15 cellular contexts compared by ENCODE assay signal in genomic region chr2:178629463-178629862, GRCh38.
DNase-seq lines count a peak whose midpoint lies in the region; ATAC-seq and TF ChIP-seq lines count a peak whose summit lies in the region.
"Had no signal": no experiment of that assay in that cellular context is flagged by ENCODE, and none has a peak within 500 bp of the region (broad histone marks: within the 10 kb centered on the region; RNA-seq: fewer than 3 reads in every experiment).

No MANE protein-coding gene starts in this region.

- H3K36me3 Mint-ChIP-seq in GM23338 (ENCODE audit: low read depth): no peaks in the 10 kb centered on the region
- H3K36me3 Mint-ChIP-seq in activated CD8-positive, alpha-beta memory T cell treated with anti-CD3 and anti-CD28 coated beads, Interleukin-2, amount 10 ng/mL, durations not matched to agents 7 days and 5 days: peaks cover 1% of the 10 kb centered on the region

- H3K4me3 Mint-ChIP-seq in GM23338: no peak overlapping the region
- no peak overlapping the region for H3K4me3 Mint-ChIP-seq in activated CD8-positive, alpha-beta memory T cell treated with anti-CD3 and anti-CD28 coated beads, Interleukin-2, amount 10 ng/mL, durations not matched to agents 7 days and 5 days
- H3K4me3 Mint-ChIP-seq: CD4-positive, CD25-positive, alpha-beta regulatory T cell had no signal

- intact Hi-C loops in Right ventricle myocardium superior (cut with DNase I) (no loop called here), left ventricle myocardium inferior (cut with micrococcal nuclease) (no loop called here), psoas muscle (cut with DNase I) (no loop called here)

- H3K4me2 ChIP-seq in GM23338: no peak overlapping the region
- H3K4me2 ChIP-seq: BLaER1 treated with 17β-estradiol and CSF1 and Interleukin-3, amounts not matched to agents 10 nM and 100 nM had no signal

- no peaks in the 10 kb centered on the region for H3K27me3 Mint-ChIP-seq in GM23338 (ENCODE audit: insufficient read depth, low read depth, poor library complexity)
- H3K27me3 Mint-ChIP-seq in activated CD8-positive, alpha-beta memory T cell treated with anti-CD3 and anti-CD28 coated beads, Interleukin-2, amount 10 ng/mL, durations not matched to agents 7 days and 5 days: peaks cover 6% of the 10 kb centered on the region
- H3K27me3 Mint-ChIP-seq: CD4-positive, CD25-positive, alpha-beta regulatory T cell had no signal

- CTCF ChIA-PET in activated CD8-positive, alpha-beta memory T cell treated with anti-CD3 and anti-CD28 coated beads, Interleukin-2, amount 10 ng/mL, durations not matched to agents 7 days and 5 days (lab: Charles Lee): no interaction called here

- TF ChIP-seq CTCF in GM23338 (conservative IDR thresholded peaks at IDR 0.05; ENCODE audit: low read depth in 2 of 2) (no peak), left ventricle myocardium inferior (IDR thresholded peaks at IDR 0.05; ENCODE audit: borderline replicate concordance) (no peak), psoas muscle (IDR thresholded peaks at IDR 0.05) (no peak), omental fat pad (IDR thresholded peaks at IDR 0.05) (no peak), WERI-Rb-1 (IDR thresholded peaks at IDR 0.05; ENCODE audit: low read depth, low read length) (no peak)

- H3K4me3 ChIP-seq in GM23338 (no peak overlapping the region), left ventricle myocardium inferior (peak overlapping the region; percentile 62), psoas muscle (no peak overlapping the region), WERI-Rb-1 (ENCODE audit: low read depth, low read length) (no peak overlapping the region)
- H3K4me3 ChIP-seq: BLaER1 treated with 17β-estradiol and CSF1 and Interleukin-3, amounts not matched to agents 10 nM and 100 nM; GM23248 had no signal

- H3K27ac Mint-ChIP-seq in GM23338: 0 out of 2 replicates have a peak overlapping the region, but pooled peaks have one; percentile 19
- no peak overlapping the region for H3K27ac Mint-ChIP-seq in activated CD8-positive, alpha-beta memory T cell treated with anti-CD3 and anti-CD28 coated beads, Interleukin-2, amount 10 ng/mL, durations not matched to agents 7 days and 5 days
- H3K27ac Mint-ChIP-seq: CD4-positive, CD25-positive, alpha-beta regulatory T cell had no signal

- H3K4me1 Mint-ChIP-seq in GM23338: peaks cover 11% of the 10 kb centered on the region
- no peaks in the 10 kb centered on the region for H3K4me1 Mint-ChIP-seq in activated CD8-positive, alpha-beta memory T cell treated with anti-CD3 and anti-CD28 coated beads, Interleukin-2, amount 10 ng/mL, durations not matched to agents 7 days and 5 days
- H3K4me1 Mint-ChIP-seq: CD4-positive, CD25-positive, alpha-beta regulatory T cell had no signal

- H2AFZ ChIP-seq in GM23338: no peak overlapping the region
- H2AFZ ChIP-seq: GM23248 had no signal

- ATAC-seq in GM23338 (no peak), Right ventricle myocardium superior (ENCODE audit: poor library complexity) (peak; percentile 78), psoas muscle (peak; percentile 35 to 74 (median 66)), omental fat pad (ENCODE audit: low FRiP score) (no peak)
- ATAC-seq in activated CD8-positive, alpha-beta memory T cell treated with anti-CD3 and anti-CD28 coated beads, Interleukin-2, amount 10 ng/mL, durations not matched to agents 7 days and 5 days: no peak

- H3K27ac ChIP-seq in GM23338 (ENCODE audit: low read depth) (no peak overlapping the region), left ventricle myocardium inferior (replicated peaks) (peak overlapping the region; percentile 83), psoas muscle (peak overlapping the region; percentile 61), WERI-Rb-1 (no peak overlapping the region)
- H3K27ac ChIP-seq: BLaER1 treated with 17β-estradiol and CSF1 and Interleukin-3, amounts not matched to agents 10 nM and 100 nM; GM23248 had no signal

- H3K9me3 ChIP-seq in left ventricle myocardium inferior (replicated peaks) (no peaks in the 10 kb centered on the region), psoas muscle (no peaks in the 10 kb centered on the region), WERI-Rb-1 (ENCODE audit: severe bottlenecking) (no peaks in the 10 kb centered on the region)
- H3K9me3 ChIP-seq: BLaER1 treated with 17β-estradiol and CSF1 and Interleukin-3, amounts not matched to agents 10 nM and 100 nM had no signal

- no peaks in the 10 kb centered on the region for H3F3A ChIP-seq in GM23338 (replicated peaks; ENCODE audit: low read depth)

- H3K27me3 ChIP-seq in GM23338 (ENCODE audit: insufficient read depth): no peaks in the 10 kb centered on the region
- no peaks in the 10 kb centered on the region for H3K27me3 ChIP-seq in left ventricle myocardium inferior (ENCODE audit: low read depth)
- H3K27me3 ChIP-seq in psoas muscle (ENCODE audit: insufficient read depth in 3 of 3, low read length in 2 of 3): no peaks in the 10 kb centered on the region
- no peaks in the 10 kb centered on the region for H3K27me3 ChIP-seq in WERI-Rb-1 (ENCODE audit: insufficient read depth, low read depth, severe bottlenecking)
- H3K27me3 ChIP-seq: BLaER1 treated with 17β-estradiol and CSF1 and Interleukin-3, amounts not matched to agents 10 nM and 100 nM had no signal

- no peaks in the 10 kb centered on the region for H3K79me2 ChIP-seq in GM23338 (replicated peaks; ENCODE audit: insufficient read depth)

- no peaks in the 10 kb centered on the region for H3K36me3 ChIP-seq in GM23338 (ENCODE audit: insufficient read depth)
- peaks cover 69% of the 10 kb centered on the region for H3K36me3 ChIP-seq in left ventricle myocardium inferior
- peaks cover 8 to 100% of the 10 kb centered on the region in 2 donors for H3K36me3 ChIP-seq in psoas muscle (ENCODE audit: insufficient read depth in 1 of 2, low read depth in 1 of 2)
- H3K36me3 ChIP-seq in WERI-Rb-1: peaks cover 8% of the 10 kb centered on the region
- H3K36me3 ChIP-seq: BLaER1 treated with 17β-estradiol and CSF1 and Interleukin-3, amounts not matched to agents 10 nM and 100 nM had no signal

- no peak for DNase-seq in GM23338 (ENCODE audit: low spot score)
- DNase-seq in Right ventricle myocardium superior: peak; percentile 52
- DNase-seq in left ventricle myocardium inferior: peak; percentile 55
- peak; percentile 18 to 58 for DNase-seq in psoas muscle
- DNase-seq in NCI-H446 treated with DMSO at 0.1 percent for 48 hours (lab: John Stamatoyannopoulos, UW): no peak
- no peak for DNase-seq in activated CD8-positive, alpha-beta memory T cell treated with anti-CD3 and anti-CD28 coated beads, Interleukin-2, amount 10 ng/mL, durations not matched to agents 7 days and 5 days
- no peak for DNase-seq in omental fat pad (ENCODE audit: low spot score)
- DNase-seq in WERI-Rb-1: no peak
- DNase-seq: ACHN; CD4-positive, CD25-positive, alpha-beta regulatory T cell; DMS53; GF-D8; GM23248; H7 had no signal

- WGBS in psoas muscle, 3 donors: 35 to 58% (median 40%) methylated on average over 11 of the region's 11 CpGs

- no peaks in the 10 kb centered on the region for H3K9me2 ChIP-seq in GM23338 (ENCODE audit: insufficient read depth)

- H3K9me3 Mint-ChIP-seq in GM23338: no peaks in the 10 kb centered on the region
- H3K9me3 Mint-ChIP-seq in activated CD8-positive, alpha-beta memory T cell treated with anti-CD3 and anti-CD28 coated beads, Interleukin-2, amount 10 ng/mL, durations not matched to agents 7 days and 5 days (ENCODE audit: low read depth): no peaks in the 10 kb centered on the region
- H3K9me3 Mint-ChIP-seq: CD4-positive, CD25-positive, alpha-beta regulatory T cell had no signal

- H4K20me1 ChIP-seq in GM23338 (replicated peaks; ENCODE audit: insufficient read depth): no peaks in the 10 kb centered on the region
- H4K20me1 ChIP-seq: BLaER1 treated with 17β-estradiol and CSF1 and Interleukin-3, amounts not matched to agents 10 nM and 100 nM had no signal

- H3K4me1 ChIP-seq in GM23338 (ENCODE audit: insufficient read depth) (peaks cover 6% of the 10 kb centered on the region), left ventricle myocardium inferior (peaks cover 72% of the 10 kb centered on the region), psoas muscle (peaks cover 67% of the 10 kb centered on the region)
- H3K4me1 ChIP-seq: BLaER1 treated with 17β-estradiol and CSF1 and Interleukin-3, amounts not matched to agents 10 nM and 100 nM had no signal

TF ChIP-seq in GM23338, 12 proteins besides CTCF, POLR2A, EP300 and RAD21 (continues in another document):
- no peak for TF ChIP-seq JUNB (IDR thresholded peaks at IDR 0.05; ENCODE audit: unreplicated experiment)
- no peak for TF ChIP-seq STAT1 (IDR thresholded peaks at IDR 0.05; ENCODE audit: unreplicated experiment)
- TF ChIP-seq REST (IDR thresholded peaks at IDR 0.05; ENCODE audit: unreplicated experiment): no peak
- no peak for TF ChIP-seq POLR2AphosphoS5 (IDR thresholded peaks at IDR 0.05; ENCODE audit: low read depth)
- TF ChIP-seq EZH2phosphoT487 (IDR thresholded peaks at IDR 0.05; ENCODE audit: unreplicated experiment): no peak
- TF ChIP-seq NANOG (IDR thresholded peaks at IDR 0.05; ENCODE audit: borderline replicate concordance): no peak
- no peak for TF ChIP-seq ZNF114 (CRISPR knock-in tag; IDR thresholded peaks at IDR 0.05)
- no peak for TF ChIP-seq ZNF331 (CRISPR knock-in tag; IDR thresholded peaks at IDR 0.05; ENCODE audit: low read depth)

Comparison
In these comparisons a context has a peak if more than half of its experiments do, and no peak if none do; other contexts are left out.
1. ATAC-seq: peak in Right ventricle myocardium superior (single experiment) and psoas muscle (4 of 4); none in GM23338 (single experiment), activated CD8-positive, alpha-beta memory T cell treated with anti-CD3 and anti-CD28 coated beads, Interleukin-2, amount 10 ng/mL, durations not matched to agents 7 days and 5 days (single experiment) and omental fat pad (single experiment).
2. DNase-seq: peak in Right ventricle myocardium superior (single experiment), left ventricle myocardium inferior (single experiment) and psoas muscle (2 of 2); none in GM23338 (single experiment), NCI-H446 treated with DMSO at 0.1 percent for 48 hours (single experiment), activated CD8-positive, alpha-beta memory T cell treated with anti-CD3 and anti-CD28 coated beads, Interleukin-2, amount 10 ng/mL, durations not matched to agents 7 days and 5 days (single experiment), omental fat pad (single experiment) and WERI-Rb-1 (single experiment).
3. H3K27ac ChIP-seq: peak in left ventricle myocardium inferior (single experiment) and psoas muscle (single experiment); none in GM23338 (single experiment) and WERI-Rb-1 (single experiment).